20 cellular contexts compared by ENCODE assay signal in genomic region chr11:7551571-7551970, GRCh38. TPM values are rescaled to one million over a fixed set of nuclear protein-coding genes. Genes with fewer than 3 reads are reported as not detected.
A peak's percentile ranks its signal among the peaks of the same experiment; 100 is the strongest.
DNase-seq lines count a peak whose midpoint lies in the region; ATAC-seq and TF ChIP-seq lines count a peak whose summit lies in the region.
"Had no signal": no experiment of that assay in that cellular context is flagged by ENCODE, and none has a peak within 500 bp of the region (broad histone marks: within the 10 kb centered on the region; RNA-seq: fewer than 3 reads in every experiment).

No MANE protein-coding gene starts in this region.

- no peak overlapping the region for H2BK20ac ChIP-seq in IMR-90 (ENCODE audit: low read depth, low read length)

- dilution Hi-C loops in IMR-90 (cut with HindIII; ENCODE audit: low sequenced_read_pairs, unreplicated experiment): no loop called here

- H3K79me1 ChIP-seq in IMR-90 (ENCODE audit: low read depth in 1 of 2, low read length in 2 of 2) (no peaks in the 10 kb centered on the region), mesendoderm (ENCODE audit: low read length) (no peaks in the 10 kb centered on the region)

- TF ChIP-seq CTCF in AG09309 (IDR thresholded peaks at IDR 0.05; ENCODE audit: control insufficient read depth, insufficient read depth, low read depth, low read length, missing control alignments) (no peak), IMR-90 (conservative IDR thresholded peaks at IDR 0.05; ENCODE audit: low read depth, low read length) (no peak), tibial nerve (IDR thresholded peaks at IDR 0.05) (no peak)

- no peaks in the 10 kb centered on the region for H4K20me1 ChIP-seq in IMR-90 (ENCODE audit: insufficient read depth, low read length)

- H3K27ac ChIP-seq in IMR-90 (ENCODE audit: insufficient read depth, low read length): no peak overlapping the region
- H3K27ac ChIP-seq in mesendoderm (ENCODE audit: low read depth, low read length): no peak overlapping the region
- peak overlapping the region in 2 of 4 donors; percentile 40 to 60 for H3K27ac ChIP-seq in tibial nerve
- H3K27ac ChIP-seq: esophagus squamous epithelium had no signal

- H2BK5ac ChIP-seq in IMR-90 (ENCODE audit: low read depth, low read length, poor library complexity, severe bottlenecking) (no peak overlapping the region), mesendoderm (ENCODE audit: low read length) (no peak overlapping the region)

- H3K4me2 ChIP-seq in IMR-90 (ENCODE audit: low read depth, low read length) (peak overlapping the region; percentile 40; the same call in 1 of the 2 replicates), mesendoderm (ENCODE audit: low read length) (no peak overlapping the region)

- H3K79me2 ChIP-seq in mesendoderm (ENCODE audit: control insufficient read depth, insufficient read depth, low read length): no peaks in the 10 kb centered on the region

- H2BK15ac ChIP-seq in IMR-90 (ENCODE audit: low read depth, low read length) (no peak overlapping the region; the same call in 2 of the 3 replicates), mesendoderm (replicated peaks; ENCODE audit: low read depth) (no peak overlapping the region)

- H2BK120ac ChIP-seq in IMR-90 (ENCODE audit: low read depth, low read length): no peak overlapping the region
- H2BK120ac ChIP-seq in mesendoderm (ENCODE audit: low read depth, low read length): no peak overlapping the region

- no TSS peak for BruUV-seq in IMR-90 (replicated peaks; lab: Mats Ljungman, UMichigan)

- DNase-seq in AG09309 (ENCODE audit: low read depth) (peak; percentile 55), IMR-90 (peak; percentile 43), dedifferentiated amniotic fluid mesenchymal stem cell (ENCODE audit: extremely low spot score) (peak; percentile 25), mesendoderm (peak; percentile 13), GOT3 (lab: John Stamatoyannopoulos, UW) (no peak), NCI-H2227 treated with DMSO at 0.1 percent for 48 hours (lab: John Stamatoyannopoulos, UW) (no peak), tibial nerve (ENCODE audit: low spot score in 2 of 2) (no peak)
- DNase-seq: activated CD4-positive, CD25-positive, alpha-beta regulatory T cell treated with anti-CD3 and anti-CD28 coated beads, Interleukin-2, amount 50 U/mL, for 72 hours; activated CD8-positive, alpha-beta memory T cell treated with anti-CD3 and anti-CD28 coated beads, Interleukin-2, amount 10 ng/mL, durations not matched to agents 7 days and 5 days; Caco-2; dermis blood vessel endothelial cell; esophagus squamous epithelium; NCI-H1694; NCI-H446 treated with DMSO at 0.1 percent for 48 hours; posterior cingulate gyrus; stimulated activated CD4-positive, alpha-beta T cell treated with anti-CD3 and anti-CD28 coated beads, Interleukin-12 subunit alpha, Interleukin-12 subunit beta, amount 100 ng/mL, for 4 hours; stimulated activated naive CD8-positive, alpha-beta T cell treated with anti-CD3 and anti-CD28 coated beads, Interleukin-15, Interleukin-2, amounts not matched to agents 100 U/mL and 50 U/mL, for 24 hours had no signal

- H4K91ac ChIP-seq in IMR-90 (ENCODE audit: insufficient read depth, low read depth, low read length): no peak overlapping the region

- H3K56ac ChIP-seq in IMR-90 (ENCODE audit: extremely low read depth, insufficient read depth, low read length): no peak overlapping the region
- H3K56ac ChIP-seq in mesendoderm (ENCODE audit: low read length): no peak overlapping the region

- intact Hi-C loops in IMR-90 (cut with micrococcal nuclease): no loop called here

- H3K14ac ChIP-seq in IMR-90 (replicated peaks; ENCODE audit: low read depth, low read length): no peak overlapping the region

- H3K4ac ChIP-seq in IMR-90 (ENCODE audit: low read depth, low read length) (no peak overlapping the region), mesendoderm (ENCODE audit: low read depth, low read length) (no peak overlapping the region)

- H4K8ac ChIP-seq in IMR-90 (ENCODE audit: low read depth in 2 of 2, low read length in 2 of 2) (no peak overlapping the region), mesendoderm (ENCODE audit: low read depth, low read length) (no peak overlapping the region)

- no peak overlapping the region for H4K5ac ChIP-seq in IMR-90 (ENCODE audit: low read depth, low read length)
- no peak overlapping the region for H4K5ac ChIP-seq in mesendoderm (ENCODE audit: low read length)

- H2AFZ ChIP-seq in IMR-90 (replicated peaks; ENCODE audit: low read length, poor library complexity): no peak overlapping the region

- H3K18ac ChIP-seq in IMR-90 (ENCODE audit: low read depth, low read length) (peak overlapping the region; percentile 74; the same call in 1 of the 2 replicates), mesendoderm (ENCODE audit: low read length) (no peak overlapping the region)

- peaks cover 4% of the 10 kb centered on the region; the same call in 1 of the 2 replicates for H3K27me3 ChIP-seq in IMR-90 (ENCODE audit: control insufficient read depth, insufficient read depth, low read length)
- H3K27me3 ChIP-seq in mesendoderm (ENCODE audit: insufficient read depth, low read length, poor library complexity): no peaks in the 10 kb centered on the region
- no peaks in the 10 kb centered on the region for H3K27me3 ChIP-seq in tibial nerve
- H3K27me3 ChIP-seq: esophagus squamous epithelium had no signal

- H3K9ac ChIP-seq in IMR-90 (ENCODE audit: low read depth, low read length): no peak overlapping the region
- no peak overlapping the region for H3K9ac ChIP-seq in mesendoderm (ENCODE audit: low read length)

- H3K36me3 ChIP-seq in IMR-90 (ENCODE audit: control insufficient read depth, insufficient read depth, low read length): no peaks in the 10 kb centered on the region
- H3K36me3 ChIP-seq in mesendoderm (ENCODE audit: control insufficient read depth, insufficient read depth, low read length): no peaks in the 10 kb centered on the region
- H3K36me3 ChIP-seq in tibial nerve: peaks cover 0 to 9% (median 0%) of the 10 kb centered on the region in 3 donors

- TF ChIP-seq EP300 in tibial nerve (IDR thresholded peaks at IDR 0.05): no peak

- H3K9me3 ChIP-seq in IMR-90 (ENCODE audit: control insufficient read depth, insufficient read depth, low read length): no peaks in the 10 kb centered on the region
- H3K9me3 ChIP-seq in tibial nerve: no peaks in the 10 kb centered on the region
- H3K9me3 ChIP-seq: Caco-2, esophagus squamous epithelium had no signal

- in situ Hi-C loops in IMR-90 (cut with MboI; ENCODE audit: low sequenced_read_pairs): loop anchor here (25.0 kb wide), 2 partner anchors 336 to 436 kb away; partner anchors contain the start of gene EIF3F

- peak; percentile 42 for ATAC-seq in IMR-90 (ENCODE audit: low read depth)
- ATAC-seq in HG03442 (IDR thresholded peaks at IDR 0.05; ENCODE audit: unreplicated experiment): no peak
- ATAC-seq: activated CD8-positive, alpha-beta memory T cell treated with anti-CD3 and anti-CD28 coated beads, Interleukin-2, amount 10 ng/mL, durations not matched to agents 7 days and 5 days; left lobe of liver; Right ventricle myocardium inferior; stimulated activated naive CD8-positive, alpha-beta T cell treated with anti-CD3 and anti-CD28 coated beads, Interleukin-15, Interleukin-2, amounts not matched to agents 100 U/mL and 50 U/mL, for 24 hours had no signal

- peaks cover 3% of the 10 kb centered on the region for H3K4me1 ChIP-seq in IMR-90 (ENCODE audit: control insufficient read depth, insufficient read depth, low read length)
- peaks cover 2% of the 10 kb centered on the region for H3K4me1 ChIP-seq in mesendoderm (ENCODE audit: control insufficient read depth, low read depth, low read length)
- H3K4me1 ChIP-seq in tibial nerve: peaks cover 0 to 21% (median 6%) of the 10 kb centered on the region in 4 donors

- no peak overlapping the region for H3K23ac ChIP-seq in IMR-90 (ENCODE audit: low read depth, low read length)
- H3K23ac ChIP-seq in mesendoderm (ENCODE audit: low read length): no peak overlapping the region

- CTCF ChIA-PET in IMR-90 (lab: Yijun Ruan, JAX): interaction anchor here (1.2 kb wide), 1 partner anchor 20 kb away, joined by 3 read pairs; no protein-coding TSS in a partner anchor

- no peak overlapping the region for H2AK9ac ChIP-seq in IMR-90 (replicated peaks; ENCODE audit: low read depth, low read length, poor library complexity)

- H2AK5ac ChIP-seq in IMR-90 (ENCODE audit: low read depth, low read length) (no peak overlapping the region), mesendoderm (ENCODE audit: low read length) (no peak overlapping the region)

- H3K4me3 ChIP-seq in AG09309 (ENCODE audit: control insufficient read depth, low read depth, low read length): no peak overlapping the region
- H3K4me3 ChIP-seq in IMR-90 (ENCODE audit: insufficient read depth, low read depth, low read length): no peak overlapping the region
- H3K4me3 ChIP-seq in mesendoderm (ENCODE audit: low read length): no peak overlapping the region
- no peak overlapping the region for H3K4me3 ChIP-seq in tibial nerve
- H3K4me3 ChIP-seq: esophagus squamous epithelium had no signal

- no CpG with 5 or more reads among the region's 1 CpG for WGBS in IMR-90 (ENCODE audit: extremely low coverage in 2 of 2, insufficient read length in 1 of 2), 2 experiments
- WGBS in mesendoderm (ENCODE audit: extremely low coverage, insufficient coverage, low lambda C conversion rate): no CpG with 5 or more reads among the region's 1 CpG
- 48 to 75% methylated on average over 1 of the region's 1 CpG for WGBS in tibial nerve, 2 donors

- TF ChIP-seq RAD21 in IMR-90 (IDR thresholded peaks at IDR 0.05; ENCODE audit: low read length): no peak

- POLR2A ChIA-PET in IMR-90 (lab: Charles Lee; ENCODE audit: unreplicated experiment): no interaction called here

- no peaks in the 10 kb centered on the region for H3K9me1 ChIP-seq in IMR-90 (ENCODE audit: insufficient read depth, low read length)

- TF ChIP-seq POLR2A in IMR-90 (IDR thresholded peaks at IDR 0.05; ENCODE audit: low read depth, low read length) (no peak), tibial nerve (IDR thresholded peaks at IDR 0.05) (no peak)

TF ChIP-seq in IMR-90, 13 proteins besides CTCF, POLR2A, EP300 and RAD21:
- peak; percentile 20; the same call in 1 of the 2 replicates for TF ChIP-seq CEBPB (IDR thresholded peaks at IDR 0.05; ENCODE audit: low read depth, low read length)
- no peak for TF ChIP-seq SMC3 (IDR thresholded peaks at IDR 0.05; ENCODE audit: low read depth, low read length)
- TF ChIP-seq NFE2L2 (IDR thresholded peaks at IDR 0.05; ENCODE audit: low read depth, low read length): no peak
- no peak for TF ChIP-seq CHD1 (IDR thresholded peaks at IDR 0.05; ENCODE audit: low read depth, low read length)

RNA-seq across cellular contexts. Expression of gene PPFIBP2, which starts 37.8 kb away (rescaled TPM):
- total RNA-seq in IMR-90 (2012; rRNA removed): 9.4 and 11.8 TPM in 2 replicates
- polyA plus RNA-seq in IMR-90 (2012; rRNA removed): 4.2 and 6.0 TPM in 2 replicates
- 2.2 and 2.4 TPM in 2 replicates for polyA plus RNA-seq in IMR-90 (2012; cell fraction: cytosol; rRNA removed)
- polyA plus RNA-seq in IMR-90 (2012; cell fraction: nucleus; rRNA removed; ENCODE audit: low replicate concordance): 4.9 and 13.2 TPM in 2 replicates
- polyA plus RNA-seq in mesendoderm (2013, experiment 1 of 2): 5.2 TPM
- 5.5 TPM for polyA plus RNA-seq in mesendoderm (2013, experiment 2 of 2)
- 100 to 1,000 TPM in 1 of 4 donors, 10 to 100 TPM in 3; 19.8 to 110 (median 29.2) TPM for total RNA-seq in tibial nerve

Comparison
In these comparisons a context has a peak if more than half of its experiments do, and no peak if none do; other contexts are left out.
1. DNase-seq: peak in AG09309 (single experiment), IMR-90 (single experiment), dedifferentiated amniotic fluid mesenchymal stem cell (single experiment) and mesendoderm (single experiment); none in GOT3 (single experiment), NCI-H2227 treated with DMSO at 0.1 percent for 48 hours (single experiment) and tibial nerve (0 of 2).